8 cellular contexts compared by ENCODE assay signal in genomic region chr11:63672156-63672463, GRCh38. TPM values are rescaled to one million over a fixed set of nuclear protein-coding genes. Genes with fewer than 3 reads are reported as not detected.
A peak's percentile ranks its signal among the peaks of the same experiment; 100 is the strongest.
DNase-seq lines count a peak whose midpoint lies in the region; ATAC-seq and TF ChIP-seq lines count a peak whose summit lies in the region.

No MANE protein-coding gene starts in this region.

- no peaks in the 10 kb centered on the region for H3K9me3 ChIP-seq in CD8-positive, alpha-beta T cell (ENCODE audit: low read length)
- H3K9me3 ChIP-seq in PC-9 (ENCODE audit: insufficient read depth, low read depth), result no peaks in the 10 kb centered on the region
- H3K9me3 ChIP-seq in mucosa of descending colon, result no peaks in the 10 kb centered on the region

- H4K20me1 ChIP-seq in PC-9 (ENCODE audit: insufficient read depth), result peaks cover 10% of the 10 kb centered on the region

- H3K27me3 Mint-ChIP-seq in CD8-positive, alpha-beta T cell (ENCODE audit: low read depth), result no peaks in the 10 kb centered on the region
- H3K27me3 Mint-ChIP-seq in osteocyte (ENCODE audit: unreplicated experiment), result no peaks in the 10 kb centered on the region

- H3K4me3 ChIP-seq in CD8-positive, alpha-beta T cell (ENCODE audit: low read depth, low read length), result no peak overlapping the region
- H3K4me3 ChIP-seq in PC-9, result no peak overlapping the region
- H3K4me3 ChIP-seq in epithelial cell of proximal tubule (ENCODE audit: low read depth, low read length), result peak overlapping the region; percentile 63
- H3K4me3 ChIP-seq in skin epidermis, result peak overlapping the region in 1 of 7 experiments; percentile 68
- no peak overlapping the region for H3K4me3 ChIP-seq in mucosa of descending colon

- no peak overlapping the region for H3K27ac ChIP-seq in CD8-positive, alpha-beta T cell (ENCODE audit: low read depth, low read length)
- H3K27ac ChIP-seq in PC-9, result no peak overlapping the region
- H3K27ac ChIP-seq in skin epidermis, result peak overlapping the region in 13 of 21 experiments; percentile 94 to 100 (median 98)

- TF ChIP-seq CTCF in CD8-positive, alpha-beta T cell (IDR thresholded peaks at IDR 0.05), result no peak
- TF ChIP-seq CTCF in PC-9 (conservative IDR thresholded peaks at IDR 0.05) (no peak), epithelial cell of proximal tubule (conservative IDR thresholded peaks at IDR 0.05; ENCODE audit: low read depth, low read length) (no peak), osteocyte (IDR thresholded peaks at IDR 0.05) (no peak), mucosa of descending colon (IDR thresholded peaks at IDR 0.05) (no peak)

- H3K36me3 Mint-ChIP-seq in CD8-positive, alpha-beta T cell, result peaks cover 4% of the 10 kb centered on the region
- peaks cover 2% of the 10 kb centered on the region for H3K36me3 Mint-ChIP-seq in osteocyte (ENCODE audit: unreplicated experiment)

- no peak overlapping the region for H3K27ac Mint-ChIP-seq in CD8-positive, alpha-beta T cell
- H3K27ac Mint-ChIP-seq in osteocyte (ENCODE audit: unreplicated experiment), result no peak overlapping the region

- peaks cover 33% of the 10 kb centered on the region for H3K79me2 ChIP-seq in PC-9 (ENCODE audit: low read depth)

- intact Hi-C loops in CD8-positive, alpha-beta T cell (cut with DNase I, micrococcal nuclease), result loop anchor here in 1 of 2 experiments (5.0 kb wide), 3 partner anchors 120 to 1070 kb away; partner anchors contain the start of gene MTA2
- intact Hi-C loops in PC-9 (cut with micrococcal nuclease; ENCODE audit: unreplicated experiment) (loop anchor here (5.0 to 10.0 kb wide), 3 partner anchors 65 to 263 kb away; partner anchors contain the start of gene NAA40), mucosa of descending colon (cut with DNase I, micrococcal nuclease) (no loop called here)

- no peaks in the 10 kb centered on the region for H3K36me3 ChIP-seq in CD8-positive, alpha-beta T cell (ENCODE audit: insufficient read depth, low read length)
- H3K36me3 ChIP-seq in PC-9 (ENCODE audit: low read depth), result no peaks in the 10 kb centered on the region
- no peaks in the 10 kb centered on the region for H3K36me3 ChIP-seq in mucosa of descending colon (ENCODE audit: low read depth)

- H3F3A ChIP-seq in PC-9 (ENCODE audit: insufficient read depth, low read depth), result peaks cover 48% of the 10 kb centered on the region

- CTCF ChIA-PET in CD8-positive, alpha-beta T cell (lab: Charles Lee), result interaction anchor here (4.3 kb wide), 1 partner anchor 10 kb away, joined by 17 read pairs; the partner anchor contains the start of gene RTN3
- CTCF ChIA-PET in PC-9 (lab: Charles Lee), result interaction anchor here (0.9 kb wide), 1 partner anchor 9 kb away, joined by 3 read pairs; the partner anchor contains the start of gene RTN3

- peaks cover 19% of the 10 kb centered on the region for H3K4me1 ChIP-seq in CD8-positive, alpha-beta T cell (ENCODE audit: insufficient read depth, low read length)
- H3K4me1 ChIP-seq in PC-9 (replicated peaks; ENCODE audit: insufficient read depth) (peaks cover 41% of the 10 kb centered on the region), mucosa of descending colon (ENCODE audit: low read depth) (peaks cover 28% of the 10 kb centered on the region)

- POLR2A ChIA-PET in CD8-positive, alpha-beta T cell (lab: Charles Lee), result interaction anchor here (2.5 kb wide), 1 partner anchor 9 kb away, joined by 25 read pairs; the partner anchor contains the start of gene RTN3
- POLR2A ChIA-PET in PC-9 (lab: Charles Lee; ENCODE audit: unreplicated experiment), result no interaction called here

- no peaks in the 10 kb centered on the region for H3K9me2 ChIP-seq in PC-9 (ENCODE audit: insufficient read depth)

- BruUV-seq in PC-9 (replicated peaks; lab: Mats Ljungman, UMichigan), result TSS peak; percentile 18

- H3K9me3 Mint-ChIP-seq in CD8-positive, alpha-beta T cell, result no peaks in the 10 kb centered on the region
- no peaks in the 10 kb centered on the region for H3K9me3 Mint-ChIP-seq in osteocyte (ENCODE audit: unreplicated experiment)

- no peak for ATAC-seq in CD8-positive, alpha-beta T cell
- ATAC-seq in HG03457 (IDR thresholded peaks at IDR 0.05; ENCODE audit: unreplicated experiment) (no peak), mucosa of descending colon (no peak)

- peaks cover 25% of the 10 kb centered on the region for H3K4me1 Mint-ChIP-seq in CD8-positive, alpha-beta T cell (ENCODE audit: low read depth)
- H3K4me1 Mint-ChIP-seq in osteocyte (ENCODE audit: unreplicated experiment), result peaks cover 34% of the 10 kb centered on the region

- peak overlapping the region; percentile 85 for H3K4me3 Mint-ChIP-seq in CD8-positive, alpha-beta T cell
- no peak overlapping the region for H3K4me3 Mint-ChIP-seq in osteocyte (ENCODE audit: unreplicated experiment)

- H3K4me2 ChIP-seq in PC-9, result peak overlapping the region; percentile 97; the same call in 1 of the 2 replicates

- H2AFZ ChIP-seq in PC-9, result no peak overlapping the region; the same call in 1 of the 2 replicates

- DNase-seq in CD8-positive, alpha-beta T cell, result no peak
- DNase-seq in PC-9 (peak in 1 of 2 experiments; percentile 10), epithelial cell of proximal tubule (ENCODE audit: low read depth) (no peak), HuH-7 (ENCODE audit: low spot score) (no peak), osteocyte (ENCODE audit: extremely low spot score, unreplicated experiment) (no peak), mucosa of descending colon (no peak)

- H3K27me3 ChIP-seq in CD8-positive, alpha-beta T cell (ENCODE audit: insufficient read depth, low read length), result no peaks in the 10 kb centered on the region
- H3K27me3 ChIP-seq in PC-9 (ENCODE audit: insufficient read depth, low read depth), result no peaks in the 10 kb centered on the region

RNA-seq across cellular contexts. Expression of gene ATL3, which starts 0.9 kb away (rescaled TPM):
- 10 to 100 TPM; 11.6 to 11.8 TPM for total RNA-seq in CD8-positive, alpha-beta T cell
- 78.5 and 98.3 TPM in 2 replicates for total RNA-seq in PC-9 (2021)
- total RNA-seq in epithelial cell of proximal tubule, result 32.3 and 44.0 TPM in 2 replicates
- total RNA-seq in osteocyte, result 96.9 and 107 TPM in 2 replicates
- 10 to 100 TPM; 47.5 to 87.9 (median 61.5) TPM for total RNA-seq in mucosa of descending colon

RNA-seq across cellular contexts. Expression of gene RTN3, which starts 9.2 kb away (rescaled TPM):
- total RNA-seq in CD8-positive, alpha-beta T cell, result 10 to 100 TPM; 12.4 to 13.2 TPM
- total RNA-seq in PC-9 (2021) (220 and 279 TPM in 2 replicates), epithelial cell of proximal tubule (125 and 142 TPM in 2 replicates), osteocyte (109 and 117 TPM in 2 replicates), mucosa of descending colon (100 to 1,000 TPM; 111 to 129 (median 115) TPM)

RNA-seq across cellular contexts. Expression of gene PLAAT3, which starts 57.9 kb away (rescaled TPM):
- 1 to 10 TPM; 5.0 to 5.9 TPM for total RNA-seq in CD8-positive, alpha-beta T cell
- total RNA-seq in PC-9 (2021), result 240 and 266 TPM in 2 replicates
- total RNA-seq in epithelial cell of proximal tubule, result 68.2 and 95.4 TPM in 2 replicates
- total RNA-seq in osteocyte, result 19.0 and 20.0 TPM in 2 replicates
- total RNA-seq in mucosa of descending colon, result 10 to 100 TPM; 15.1 to 58.5 (median 26.7) TPM

Comparison
In these comparisons a context has a peak if more than half of its experiments do, and no peak if none do; other contexts are left out.
1. H3K27ac ChIP-seq: peak in skin epidermis (13 of 21); none in CD8-positive, alpha-beta T cell (single experiment) and PC-9 (single experiment).